Comparison of ENCODE assay signal across 8 cellular contexts in the genomic region with DNA sequence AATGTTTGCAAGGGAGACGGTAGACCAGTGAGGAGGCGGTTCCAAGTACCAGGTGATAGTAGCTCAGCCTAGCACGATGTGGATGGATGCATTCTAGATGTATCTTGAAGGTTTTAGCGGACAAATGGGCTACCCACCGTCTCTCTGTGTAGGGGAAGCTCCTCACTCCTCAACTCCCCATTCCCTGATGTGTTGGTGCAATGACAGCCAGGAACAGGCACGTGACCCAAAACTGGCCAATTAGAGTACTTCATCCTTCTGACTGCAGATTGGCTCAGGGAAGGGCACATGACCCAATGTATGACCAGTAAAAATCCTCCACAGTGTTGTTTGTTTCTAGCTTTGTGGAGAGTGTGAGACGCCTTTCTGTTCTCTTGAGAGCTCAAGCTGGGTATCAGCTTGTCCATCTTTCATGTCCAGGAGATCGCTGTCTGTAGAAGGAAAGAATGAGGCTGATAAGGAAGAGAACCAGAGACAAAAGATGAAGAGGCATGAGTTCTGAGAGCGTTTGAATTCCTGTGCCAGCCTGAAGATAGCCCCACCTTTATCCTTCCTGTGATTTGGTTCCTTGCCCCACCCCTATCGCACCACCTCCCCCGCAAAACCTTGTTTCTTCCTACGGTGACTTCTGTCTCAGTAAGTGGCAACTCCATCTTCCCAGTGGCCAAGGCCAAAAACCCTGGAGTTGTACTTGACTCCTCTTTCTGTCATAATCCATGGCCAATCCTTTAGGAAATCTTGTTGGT. TPM values are rescaled to one million over a fixed set of nuclear protein-coding genes. Genes with fewer than 3 reads are reported as not detected.
DNase-seq lines count a peak whose midpoint lies in the region; ATAC-seq and TF ChIP-seq lines count a peak whose summit lies in the region.

No MANE protein-coding gene starts in this region.

- TF ChIP-seq CTCF in fibroblast of mammary gland (conservative IDR thresholded peaks at IDR 0.05; ENCODE audit: control insufficient read depth, insufficient read depth, low read depth, low read length), result no peak
- TF ChIP-seq CTCF in transverse colon (IDR thresholded peaks at IDR 0.05), result no peak

- peak; percentile 32 for ATAC-seq in HG03175 (IDR thresholded peaks at IDR 0.05; ENCODE audit: unreplicated experiment)
- no peak for ATAC-seq in HG02970 (IDR thresholded peaks at IDR 0.05; ENCODE audit: low FRiP score, unreplicated experiment)

- WGBS in transverse colon (ENCODE audit: low coverage in 1 of 2), 2 donors, result 4 to 15% methylated on average over 5 to 12 of the region's 12 CpGs

- TF ChIP-seq POLR2A in transverse colon (IDR thresholded peaks at IDR 0.05), result peak; percentile 74

- H3K27me3 ChIP-seq in mucosa of stomach (ENCODE audit: control insufficient read depth, insufficient read depth, low read length) (no peaks in the 10 kb centered on the region), transverse colon (no peaks in the 10 kb centered on the region)

- H3K9me3 ChIP-seq in mucosa of stomach (ENCODE audit: control insufficient read depth, low read length) (no peaks in the 10 kb centered on the region), transverse colon (no peaks in the 10 kb centered on the region)

- in situ Hi-C loops in transverse colon (cut with MboI; ENCODE audit: low pct_ligation_motif_present in 1 of 4, low pct_unique_long_range_greater_than_20kb in 1 of 4, low sequenced_read_pairs in 3 of 4), result no loop called here

- peak overlapping the region; percentile 79 for H3K4me3 ChIP-seq in GM08714 (ENCODE audit: low read length)
- peak overlapping the region; percentile 41 for H3K4me3 ChIP-seq in fibroblast of mammary gland (ENCODE audit: control insufficient read depth, low read depth, low read length)
- H3K4me3 ChIP-seq in mucosa of stomach (ENCODE audit: low read length), result no peak overlapping the region
- peak overlapping the region in 3 of 4 donors; percentile 15 to 43 (median 25) for H3K4me3 ChIP-seq in transverse colon

- H3K27ac ChIP-seq in transverse colon, result peak overlapping the region; percentile 73 to 96 (median 84)

- H3K4me1 ChIP-seq in mucosa of stomach (ENCODE audit: control insufficient read depth, insufficient read depth, low read length) (peaks cover 29% of the 10 kb centered on the region), transverse colon (peaks cover 24 to 41% (median 33%) of the 10 kb centered on the region in 4 donors)

- no peak for TF ChIP-seq EP300 in transverse colon (IDR thresholded peaks at IDR 0.05; ENCODE audit: low read depth)

- H3K9ac ChIP-seq in mucosa of stomach (ENCODE audit: low read length), result peak overlapping the region; percentile 29

- DNase-seq in NCI-H774 (lab: John Stamatoyannopoulos, UW), result peak; percentile 64
- peak; percentile 71 to 76 for DNase-seq in activated T-cell treated with anti-CD3 and anti-CD28 coated beads, Interleukin-2, amount 50 U/mL, for 48 hours
- DNase-seq in fibroblast of mammary gland (ENCODE audit: low read depth), result peak; percentile 95
- DNase-seq in transverse colon, result peak; percentile 85

- no peaks in the 10 kb centered on the region for H3K36me3 ChIP-seq in mucosa of stomach (ENCODE audit: control insufficient read depth, insufficient read depth, low read length)
- no peaks in the 10 kb centered on the region for H3K36me3 ChIP-seq in transverse colon

- intact Hi-C loops in transverse colon (cut with DNase I; ENCODE audit: low total_unique reads), result no loop called here

RNA-seq across cellular contexts. Expression of a gene that starts 2.3 kb away (rescaled TPM):
- 10 to 100 TPM in 3 of 4 donors, 1 to 10 TPM in 1; 3.2 to 17.1 (median 12.7) TPM for total RNA-seq in transverse colon

RNA-seq across cellular contexts. Expression of a gene that starts 16.1 kb away (rescaled TPM):
- 10 to 100 TPM in 2 of 4 donors, 1 to 10 TPM in 2; 1.5 to 74.6 (median 18.3) TPM for total RNA-seq in transverse colon

RNA-seq across cellular contexts. Expression of a gene that starts 18.1 kb away (rescaled TPM):
- total RNA-seq in transverse colon, result 1 to 10 TPM; 2.2 to 8.6 (median 5.6) TPM

RNA-seq across cellular contexts. Expression of a gene that starts 29.5 kb away (rescaled TPM):
- total RNA-seq in transverse colon, result 10 to 100 TPM; 20.9 to 49.4 (median 30.1) TPM

RNA-seq across cellular contexts. Expression of a gene that starts 40.0 kb away (rescaled TPM):
- 100 to 1,000 TPM in 2 of 4 donors, 10 to 100 TPM in 2; 55.9 to 211 (median 109) TPM for total RNA-seq in transverse colon
